21 cellular contexts compared by ENCODE assay signal in genomic region chr7:157663061-157663863, GRCh38.
DNase-seq lines count a peak whose midpoint lies in the region; ATAC-seq and TF ChIP-seq lines count a peak whose summit lies in the region.
"Had no signal": no experiment of that assay in that cellular context is flagged by ENCODE, and none has a peak within 500 bp of the region (broad histone marks: within the 10 kb centered on the region; RNA-seq: fewer than 3 reads in every experiment).

No MANE protein-coding gene starts in this region.

- no peaks in the 10 kb centered on the region for H3K9me2 ChIP-seq in OCI-LY7 (ENCODE audit: insufficient read depth, low read length)

- ATAC-seq in omental fat pad (ENCODE audit: low FRiP score) = no peak

- H3K4me3 Mint-ChIP-seq in chondrocyte (ENCODE audit: unreplicated experiment) = no peak overlapping the region
- H3K4me3 Mint-ChIP-seq: activated naive CD4-positive, alpha-beta T cell treated with anti-CD3 and anti-CD28 coated beads for 36 hours; B cell; immature natural killer cell had no signal

- peak; percentile 17 for DNase-seq in DMS 273 (lab: John Stamatoyannopoulos, UW; ENCODE audit: unreplicated experiment)
- DNase-seq in DMS 273 treated with DMSO at 0.1 percent for 48 hours (lab: John Stamatoyannopoulos, UW) = no peak
- DNase-seq in M059J (ENCODE audit: low read depth) = peak; percentile 7
- peak; percentile 81 for DNase-seq in chondrocyte (ENCODE audit: low spot score)
- DNase-seq in retina = peak; percentile 56
- DNase-seq in central memory CD4-positive, alpha-beta T cell = no peak
- DNase-seq in OCI-LY7 (ENCODE audit: low spot score) = no peak
- no peak for DNase-seq in omental fat pad (ENCODE audit: low spot score)
- DNase-seq: activated naive CD4-positive, alpha-beta T cell treated with anti-CD3 and anti-CD28 coated beads for 36 hours; activated T-cell treated with anti-CD3 and anti-CD28 coated beads for 4 hours; HCEC 1CT; heart right ventricle; immature natural killer cell; MG63; NCI-H1694 treated with DMSO at 0.1 percent for 48 hours; NCI-H446; stimulated activated CD4-positive, alpha-beta T cell treated with anti-CD3 and anti-CD28 coated beads, Interleukin-2, amount 100 ng/mL, for 48 hours had no signal

- H3K27me3 Mint-ChIP-seq in chondrocyte (ENCODE audit: low read depth) = peaks cover 5% of the 10 kb centered on the region
- H3K27me3 Mint-ChIP-seq: B cell had no signal

- intact Hi-C loops in OCI-LY7 (cut with micrococcal nuclease; ENCODE audit: unreplicated experiment) = no loop called here

- no peaks in the 10 kb centered on the region for H3K9me3 ChIP-seq in OCI-LY7 (ENCODE audit: low read length)
- H3K9me3 ChIP-seq: heart right ventricle, MG63 had no signal

- H3K4me1 ChIP-seq in OCI-LY7 (ENCODE audit: insufficient read depth, low read length, poor library complexity, severe bottlenecking) = peaks cover 6% of the 10 kb centered on the region
- H3K4me1 ChIP-seq: parathyroid adenoma had no signal

- no peaks in the 10 kb centered on the region for H3K36me3 ChIP-seq in OCI-LY7 (ENCODE audit: insufficient read depth, low read length)
- H3K36me3 ChIP-seq: heart right ventricle, MG63 had no signal

- no peak for TF ChIP-seq CTCF in chondrocyte (IDR thresholded peaks at IDR 0.05)
- no peak for TF ChIP-seq CTCF in OCI-LY7 (conservative IDR thresholded peaks at IDR 0.05; ENCODE audit: low read length)
- TF ChIP-seq CTCF in omental fat pad (IDR thresholded peaks at IDR 0.05) = no peak

- H3K4me3 ChIP-seq in OCI-LY7 (ENCODE audit: low read depth, low read length, poor library complexity, severe bottlenecking) = no peak overlapping the region
- H3K4me3 ChIP-seq: heart right ventricle, lung, MG63 had no signal

- no peak overlapping the region for H3K27ac Mint-ChIP-seq in chondrocyte (ENCODE audit: unreplicated experiment)
- H3K27ac Mint-ChIP-seq: activated naive CD4-positive, alpha-beta T cell treated with anti-CD3 and anti-CD28 coated beads for 36 hours; B cell; immature natural killer cell had no signal

- H3K27ac ChIP-seq in OCI-LY7 (ENCODE audit: low read depth, low read length, poor library complexity, severe bottlenecking) = no peak overlapping the region
- H3K27ac ChIP-seq: 22Rv1, heart right ventricle, parathyroid adenoma had no signal

- POLR2A ChIA-PET in OCI-LY7 (lab: Charles Lee) = no interaction called here

- no peaks in the 10 kb centered on the region for H4K20me1 ChIP-seq in OCI-LY7 (ENCODE audit: insufficient read depth, low read length)

- CTCF ChIA-PET in OCI-LY7 (lab: Charles Lee; ENCODE audit: unreplicated experiment) = no interaction called here

- no peaks in the 10 kb centered on the region for H3K4me1 Mint-ChIP-seq in chondrocyte (ENCODE audit: low read depth)

- H3K79me2 ChIP-seq in OCI-LY7 (ENCODE audit: insufficient read depth, low read depth, low read length) = no peaks in the 10 kb centered on the region
- H3K79me2 ChIP-seq: parathyroid adenoma had no signal

- no peak overlapping the region for H2AFZ ChIP-seq in OCI-LY7 (ENCODE audit: low read length)
- H2AFZ ChIP-seq: parathyroid adenoma had no signal

- no peak overlapping the region for H3K4me2 ChIP-seq in OCI-LY7 (ENCODE audit: low read length)

- no peaks in the 10 kb centered on the region for H3K36me3 Mint-ChIP-seq in chondrocyte (ENCODE audit: low read depth)
- H3K36me3 Mint-ChIP-seq: immature natural killer cell had no signal

- H3K9me3 Mint-ChIP-seq in chondrocyte (ENCODE audit: low read depth) = peaks cover 4% of the 10 kb centered on the region
- H3K9me3 Mint-ChIP-seq: activated naive CD4-positive, alpha-beta T cell treated with anti-CD3 and anti-CD28 coated beads for 36 hours; immature natural killer cell had no signal

- no TSS peak for BruUV-seq in OCI-LY7 (replicated peaks; lab: Mats Ljungman, UMichigan)

Comparison
In these comparisons a context has a peak if more than half of its experiments do, and no peak if none do; other contexts are left out.
1. DNase-seq: peak in DMS 273 (single experiment), M059J (single experiment), chondrocyte (single experiment) and retina (single experiment); none in DMS 273 treated with DMSO at 0.1 percent for 48 hours (single experiment), central memory CD4-positive, alpha-beta T cell (single experiment), OCI-LY7 (single experiment) and omental fat pad (single experiment).